In genomic region chr7:128725524-128725923, GRCh38 we compare ENCODE assay signal across 1 cellular context.
TF ChIP-seq lines count a peak whose summit lies in the region.

No MANE protein-coding gene starts in this region.

TF ChIP-seq in HepG2, 621 proteins besides CTCF, POLR2A, EP300 and RAD21:
- TF ChIP-seq ZNF691 (CRISPR knock-in tag; IDR thresholded peaks at IDR 0.05; ENCODE audit: borderline replicate concordance, low read depth), result no peak
- TF ChIP-seq ZFY (CRISPR knock-in tag; IDR thresholded peaks at IDR 0.05), result no peak
- no peak for TF ChIP-seq ZNF3 (CRISPR knock-in tag; IDR thresholded peaks at IDR 0.05)
- peak; percentile 48 for TF ChIP-seq USF2 (IDR thresholded peaks at IDR 0.05; ENCODE audit: low read depth, low read length)
- no peak; the same call in 1 of the 2 replicates for TF ChIP-seq USF2 (CRISPR knock-in tag; IDR thresholded peaks at IDR 0.05; ENCODE audit: borderline replicate concordance)
- no peak for TF ChIP-seq FOXK2 (IDR thresholded peaks at IDR 0.05)
- no peak for TF ChIP-seq SETDB1 (CRISPR knock-in tag; IDR thresholded peaks at IDR 0.05; ENCODE audit: borderline replicate concordance)
- TF ChIP-seq ARHGAP35 (CRISPR knock-in tag; IDR thresholded peaks at IDR 0.05; ENCODE audit: borderline replicate concordance), result no peak
- no peak for TF ChIP-seq FOXP4 (CRISPR knock-in tag; IDR thresholded peaks at IDR 0.05)
- no peak for TF ChIP-seq MZF1 (CRISPR knock-in tag; IDR thresholded peaks at IDR 0.05; ENCODE audit: borderline replicate concordance)
- peak; percentile 69 for TF ChIP-seq RAD51 (IDR thresholded peaks at IDR 0.05; ENCODE audit: borderline replicate concordance)
- no peak for TF ChIP-seq CHD4 (IDR thresholded peaks at IDR 0.05; ENCODE audit: borderline replicate concordance, low read length)
- TF ChIP-seq SP2 (CRISPR knock-in tag; IDR thresholded peaks at IDR 0.05), result no peak
- TF ChIP-seq HNRNPL (IDR thresholded peaks at IDR 0.05; ENCODE audit: low read depth, low read length), result no peak
- no peak for TF ChIP-seq NRL (CRISPR knock-in tag; IDR thresholded peaks at IDR 0.05; ENCODE audit: borderline replicate concordance)
- no peak for TF ChIP-seq TRAFD1 (CRISPR knock-in tag; IDR thresholded peaks at IDR 0.05; ENCODE audit: borderline replicate concordance)
- no peak for TF ChIP-seq MLLT10 (CRISPR knock-in tag; IDR thresholded peaks at IDR 0.05)
- no peak for TF ChIP-seq PAF1 (CRISPR knock-in tag; IDR thresholded peaks at IDR 0.05)
TF ChIP-seq in HepG2: peak in this region for 2.
